Comparison of ENCODE assay signal across 9 cellular contexts in the genomic region with DNA sequence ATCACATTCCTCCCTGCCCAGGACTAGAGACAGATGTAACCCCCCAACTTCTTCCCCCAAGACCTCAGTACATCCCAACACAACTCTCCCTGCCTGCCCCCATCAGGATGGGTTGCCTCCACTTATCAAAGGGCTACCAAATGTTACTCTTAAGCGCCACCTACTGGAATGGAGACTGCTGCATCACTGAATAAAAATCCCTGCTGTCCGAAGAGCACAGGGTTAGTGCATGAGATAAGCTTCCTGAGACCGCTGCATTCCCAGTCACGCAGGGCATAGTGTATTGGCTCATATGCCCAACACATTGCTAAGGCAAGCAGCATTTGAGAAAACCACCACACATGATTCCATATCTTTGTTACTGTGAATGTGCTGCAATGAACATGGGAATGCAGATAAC.
DNase-seq lines count a peak whose midpoint lies in the region; ATAC-seq and TF ChIP-seq lines count a peak whose summit lies in the region.
"Had no signal": no experiment of that assay in that cellular context is flagged by ENCODE, and none has a peak within 500 bp of the region (broad histone marks: within the 10 kb centered on the region; RNA-seq: fewer than 3 reads in every experiment).

No MANE protein-coding gene starts in this region.

- H3K4me3 ChIP-seq in A673 (ENCODE audit: low read depth, low read length, poor library complexity, severe bottlenecking) (no peak overlapping the region), fibroblast of mammary gland (ENCODE audit: control insufficient read depth, low read depth, low read length) (no peak overlapping the region), MG63 (no peak overlapping the region)
- H3K4me3 ChIP-seq: K562 had no signal

- H3K27me3 ChIP-seq in A673 (replicated peaks; ENCODE audit: insufficient read depth, low read depth, low read length, poor library complexity): no peaks in the 10 kb centered on the region
- H3K27me3 ChIP-seq in MG63: no peaks in the 10 kb centered on the region

- BruUV-seq in A673 (replicated peaks; lab: Mats Ljungman, UMichigan): no TSS peak

- DNase-seq in A673 (ENCODE audit: low spot score) (peak; percentile 63), NCI-H1694 treated with DMSO at 0.1 percent for 48 hours (lab: John Stamatoyannopoulos, UW) (peak; percentile 23), fibroblast of mammary gland (ENCODE audit: low read depth) (peak; percentile 2), EL (no peak), MG63 (no peak)
- DNase-seq in stimulated activated CD4-positive, alpha-beta T cell treated with anti-CD3 and anti-CD28 coated beads, Interleukin-1b, Interleukin-23, amount 100 ng/mL, for 48 hours: no peak

- no peaks in the 10 kb centered on the region for H3K36me3 ChIP-seq in A673 (ENCODE audit: insufficient read depth, low read length, poor library complexity, severe bottlenecking)
- H3K36me3 ChIP-seq in MG63: no peaks in the 10 kb centered on the region

- CTCF ChIA-PET in A673 (lab: Charles Lee): no interaction called here

- H3K27ac ChIP-seq in A673 (ENCODE audit: low read depth, low read length, poor library complexity, severe bottlenecking): no peak overlapping the region

- H3K4me1 ChIP-seq in A673 (ENCODE audit: insufficient read depth, low read length, poor library complexity, severe bottlenecking): no peaks in the 10 kb centered on the region

- H3K9me3 ChIP-seq in A673 (ENCODE audit: low read depth, low read length, poor library complexity, severe bottlenecking): no peaks in the 10 kb centered on the region
- no peaks in the 10 kb centered on the region for H3K9me3 ChIP-seq in MG63

- POLR2A ChIA-PET in A673 (lab: Charles Lee; ENCODE audit: low non-redundant PET): no interaction called here

- TF ChIP-seq CTCF in A673 (conservative IDR thresholded peaks at IDR 0.05; ENCODE audit: low read depth, low read length) (peak; percentile 72), fibroblast of mammary gland (conservative IDR thresholded peaks at IDR 0.05; ENCODE audit: control insufficient read depth, insufficient read depth, low read depth, low read length) (peak; percentile 20)

- intact Hi-C loops in A673 (cut with micrococcal nuclease; ENCODE audit: unreplicated experiment): loop anchor here (2.0 kb wide), 2 partner anchors 136 to 268 kb away; no protein-coding TSS in a partner anchor

- peak; percentile 61 for ATAC-seq in GM18909 (IDR thresholded peaks at IDR 0.05; ENCODE audit: poor library complexity, unreplicated experiment)
- no peak for ATAC-seq in GM21367 (IDR thresholded peaks at IDR 0.05; ENCODE audit: unreplicated experiment)
- ATAC-seq: K562 had no signal

Comparison
In these comparisons a context has a peak if more than half of its experiments do, and no peak if none do; other contexts are left out.
1. DNase-seq: peak in A673 (single experiment), NCI-H1694 treated with DMSO at 0.1 percent for 48 hours (single experiment) and fibroblast of mammary gland (single experiment); none in EL (single experiment), stimulated activated CD4-positive, alpha-beta T cell treated with anti-CD3 and anti-CD28 coated beads, Interleukin-1b, Interleukin-23, amount 100 ng/mL, for 48 hours (single experiment) and MG63 (single experiment).